In the genomic region with DNA sequence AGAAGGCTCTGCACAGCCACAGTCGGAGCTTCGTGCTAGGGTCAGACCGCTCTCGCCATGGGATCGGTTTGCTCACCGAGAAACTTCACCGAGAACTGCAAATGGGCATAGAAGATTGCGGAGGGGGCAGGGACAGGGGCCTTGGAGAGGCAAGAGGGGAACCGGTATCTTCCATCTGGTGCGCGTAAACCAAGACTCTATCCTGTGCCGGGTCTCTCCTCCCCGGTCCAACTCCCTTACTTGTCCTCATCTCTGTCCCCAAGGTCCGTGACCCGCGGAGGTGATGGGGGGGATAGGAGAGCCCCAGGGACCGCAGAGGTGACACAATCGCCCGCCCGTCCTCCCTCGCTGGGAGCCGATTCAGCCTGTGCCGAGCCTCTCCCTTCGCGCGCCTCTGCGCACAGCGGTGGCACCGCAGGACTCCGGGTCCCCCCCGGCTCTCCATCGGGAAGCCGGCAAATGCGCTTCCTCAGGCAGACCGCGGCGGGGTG, we compare ENCODE assay signal across 1 cellular context.
TF ChIP-seq lines count a peak whose summit lies in the region.

No MANE protein-coding gene starts in this region.

TF ChIP-seq in SK-N-SH, 30 proteins besides CTCF, POLR2A, EP300 and RAD21 (continued from another document):
- TF ChIP-seq, protein P1, sequence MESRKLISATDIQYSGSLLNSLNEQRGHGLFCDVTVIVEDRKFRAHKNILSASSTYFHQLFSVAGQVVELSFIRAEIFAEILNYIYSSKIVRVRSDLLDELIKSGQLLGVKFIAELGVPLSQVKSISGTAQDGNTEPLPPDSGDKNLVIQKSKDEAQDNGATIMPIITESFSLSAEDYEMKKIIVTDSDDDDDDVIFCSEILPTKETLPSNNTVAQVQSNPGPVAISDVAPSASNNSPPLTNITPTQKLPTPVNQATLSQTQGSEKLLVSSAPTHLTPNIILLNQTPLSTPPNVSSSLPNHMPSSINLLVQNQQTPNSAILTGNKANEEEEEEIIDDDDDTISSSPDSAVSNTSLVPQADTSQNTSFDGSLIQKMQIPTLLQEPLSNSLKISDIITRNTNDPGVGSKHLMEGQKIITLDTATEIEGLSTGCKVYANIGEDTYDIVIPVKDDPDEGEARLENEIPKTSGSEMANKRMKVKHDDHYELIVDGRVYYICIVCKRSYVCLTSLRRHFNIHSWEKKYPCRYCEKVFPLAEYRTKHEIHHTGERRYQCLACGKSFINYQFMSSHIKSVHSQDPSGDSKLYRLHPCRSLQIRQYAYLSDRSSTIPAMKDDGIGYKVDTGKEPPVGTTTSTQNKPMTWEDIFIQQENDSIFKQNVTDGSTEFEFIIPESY (IDR thresholded peaks at IDR 0.05; ENCODE audit: borderline replicate concordance, low read depth), result no peak
- TF ChIP-seq JUND (IDR thresholded peaks at IDR 0.05) (no peak), TEAD4 (IDR thresholded peaks at IDR 0.05; ENCODE audit: borderline replicate concordance, insufficient read depth) (no peak), NFIC (IDR thresholded peaks at IDR 0.05; ENCODE audit: borderline replicate concordance) (no peak)
